In genomic region chr2:9473985-9474360, GRCh38 we compare ENCODE assay signal across 8 cellular contexts. TPM values are rescaled to one million over a fixed set of nuclear protein-coding genes. Genes with fewer than 3 reads are reported as not detected.
DNase-seq lines count a peak whose midpoint lies in the region; ATAC-seq, FAIRE-seq and TF ChIP-seq lines count a peak whose summit lies in the region.

No MANE protein-coding gene starts in this region.

- H3K27me3 ChIP-seq in K562 (ENCODE audit: control insufficient read depth in 2 of 2, insufficient read depth in 2 of 2, low read length in 2 of 2), result no peaks in the 10 kb centered on the region

- TF ChIP-seq CTCF in K562 (IDR thresholded peaks at IDR 0.05 in 2 of 3, conservative IDR thresholded peaks at IDR 0.05 in 1 of 3; ENCODE audit: insufficient read depth in 2 of 3, low read depth in 1 of 3, low read length in 3 of 3), result no peak

- no peak for TF ChIP-seq POLR2A in K562 (conservative IDR thresholded peaks at IDR 0.05)

- no peak overlapping the region for H3K27ac ChIP-seq in K562 (ENCODE audit: extremely low read depth, low read depth, low read length)

- no peak for FAIRE-seq in K562 (lab: Jason Lieb, UNC)

- intact Hi-C loops in K562 (cut with micrococcal nuclease), result no loop called here

- no peaks in the 10 kb centered on the region for H3K4me1 ChIP-seq in K562 (replicated peaks in 1 of 2; ENCODE audit: control insufficient read depth in 2 of 2, insufficient read depth in 2 of 2, low read length in 2 of 2)

- H3K4me3 ChIP-seq in GM08714 (ENCODE audit: low read length), result peak overlapping the region; percentile 83; the same call in 1 of the 2 replicates
- H3K4me3 ChIP-seq in K562, result no peak overlapping the region

- no peaks in the 10 kb centered on the region for H3K9me1 ChIP-seq in K562 (ENCODE audit: control insufficient read depth, insufficient read depth, low read length)

- peaks cover 38% of the 10 kb centered on the region for H3K36me3 ChIP-seq in K562 (ENCODE audit: control insufficient read depth, insufficient read depth, low read length)

- BruUV-seq in K562 (replicated peaks; lab: Mats Ljungman, UMichigan), result no TSS peak

- TF ChIP-seq EP300 in K562 (IDR thresholded peaks at IDR 0.05; ENCODE audit: low read length), result no peak

- H2AFZ ChIP-seq in K562 (ENCODE audit: low read depth, low read length), result no peak overlapping the region

- peak; percentile 20 for ATAC-seq in HG02840 (IDR thresholded peaks at IDR 0.05; ENCODE audit: low FRiP score, unreplicated experiment)
- ATAC-seq in K562, result no peak

- no peak overlapping the region for H3K4me2 ChIP-seq in K562 (ENCODE audit: insufficient read depth, low read length)

- in situ Hi-C loops in K562 (cut with MboI), result no loop called here

- DNase-seq in T-helper 22 cell (ENCODE audit: low read depth) (peak; percentile 52), K562 (ENCODE audit: extremely low read depth in 1 of 4, low spot score in 3 of 4) (no peak), islet precursor cell (peak; percentile 67), GM19240 (ENCODE audit: insufficient read length, low spot score) (no peak), iPS-NIHi11 (ENCODE audit: low spot score) (no peak)
- DNase-seq in stimulated activated CD4-positive, alpha-beta T cell treated with anti-CD3 and anti-CD28 coated beads, Interleukin-1b, Interleukin-23, amount 100 ng/mL, for 1 hour (ENCODE audit: low read depth in 2 of 2), result peak; percentile 31 to 35

- no peaks in the 10 kb centered on the region for H4K20me1 ChIP-seq in K562 (replicated peaks; ENCODE audit: control insufficient read depth, insufficient read depth, low read length)

- no peak overlapping the region for H3K9ac ChIP-seq in K562 (ENCODE audit: insufficient read depth in 1 of 2, low read depth in 2 of 2, low read length in 2 of 2)

- CTCF ChIA-PET in K562 (lab: Yijun Ruan, JAX; ENCODE audit: low intra/inter-chr PET ratio), result no interaction called here

- 97% methylated on average over 24 of the region's 39 CpGs for WGBS in K562 (ENCODE audit: insufficient coverage, low coverage, missing lambda C conversion rate)

- TF ChIP-seq RAD21 in K562 (CRISPR knock-in tag; conservative IDR thresholded peaks at IDR 0.05 in 1 of 2, IDR thresholded peaks at IDR 0.05 in 1 of 2), result no peak

- POLR2A ChIA-PET in K562 (lab: Yijun Ruan, JAX), result interaction anchor here (0.9 kb wide), 1 partner anchor 31 kb away, joined by 3 read pairs; no protein-coding TSS in a partner anchor

- H3K79me2 ChIP-seq in K562 (ENCODE audit: control insufficient read depth, insufficient read depth, low read length), result no peaks in the 10 kb centered on the region

- no peaks in the 10 kb centered on the region; the same call in 1 of the 2 replicates for H3K9me3 ChIP-seq in K562 (replicated peaks; ENCODE audit: control insufficient read depth, insufficient read depth, low read depth, low read length)

TF ChIP-seq in K562, 482 proteins besides CTCF, POLR2A, EP300 and RAD21 (continues in another document):
- TF ChIP-seq U2AF1 (optimal IDR thresholded peaks at IDR 0.05; ENCODE audit: low read depth, low read length) (peak; percentile 37), EZH2 (IDR thresholded peaks at IDR 0.05; ENCODE audit: borderline replicate concordance, low read depth, low read length) (no peak), ATF6 (CRISPR knock-in tag; IDR thresholded peaks at IDR 0.05) (no peak), ZNF212 (CRISPR knock-in tag; IDR thresholded peaks at IDR 0.05) (no peak), SMAD2 (IDR thresholded peaks at IDR 0.05; ENCODE audit: low read depth, low read length) (no peak), KDM1A (IDR thresholded peaks at IDR 0.05) (no peak), SMARCE1 (IDR thresholded peaks at IDR 0.05) (no peak), ZNF121 (CRISPR knock-in tag; conservative IDR thresholded peaks at IDR 0.05) (no peak), HDAC6 (IDR thresholded peaks at IDR 0.05; ENCODE audit: low read depth, low read length) (no peak)

RNA-seq across cellular contexts. Expression of gene IAH1, which starts 0.4 kb away (rescaled TPM):
- 0.39 TPM in 1 of 2 replicates, not detected in the other for total RNA-seq in K562 (2011; cell fraction: chromatin; rRNA removed; ENCODE audit: low replicate concordance)
- total RNA-seq in K562 (2011; cell fraction: nucleolus; rRNA removed), result not detected in 2 replicates
- not detected in 2 replicates for total RNA-seq in K562 (2011; cell fraction: nucleoplasm; rRNA removed)
- total RNA-seq in K562 (2014; rRNA removed) (0.50 TPM in 1 of 2 replicates, not detected in the other), K562 (2014; rRNA removed; fragmentation: Illumina TruSeq; extraction: Trizol) (0.15 TPM in 1 of 2 replicates, not detected in the other), K562 (2015; rRNA removed; fragmentation: Illumina TruSeq; extraction: Trizol) (not detected in 2 replicates), K562 (2021) (0.13 and 0.22 TPM in 2 replicates)
- polyA plus RNA-seq in K562 (2011; rRNA removed) (not detected in 2 replicates), K562 (2014; fragmentation: Illumina TruSeq; extraction: Trizol) (not detected in 2 replicates), K562 (2014; fragmentation: Nextera tagmentation; extraction: Ambion mirVana) (10 to 100 TPM; 13.0 to 19.3 TPM), K562 (2014; rRNA removed) (0.04 TPM in 2 replicates)
- not detected in 2 replicates for polyA plus RNA-seq in K562 (2011; cell fraction: cytosol; rRNA removed)
- polyA plus RNA-seq in K562 (2011; cell fraction: nucleus; rRNA removed), result not detected in 2 replicates
- 0.40 and 0.66 TPM in 2 replicates for polyA plus RNA-seq in K562 (2012)
- not detected in 2 replicates for polyA minus RNA-seq in K562 (2011; rRNA and poly(A)+ RNA removed)
- not detected in 2 replicates for polyA minus RNA-seq in K562 (2011; cell fraction: cytosol; rRNA and poly(A)+ RNA removed)
- polyA minus RNA-seq in K562 (2011; cell fraction: nucleus; rRNA and poly(A)+ RNA removed), result 0.13 and 0.67 TPM in 2 replicates

RNA-seq across cellular contexts. Expression of gene CPSF3, which starts 50.5 kb away (rescaled TPM):
- total RNA-seq in K562 (2011; cell fraction: chromatin; rRNA removed; ENCODE audit: low replicate concordance), result 41.0 and 77.7 TPM in 2 replicates
- 20.5 and 21.1 TPM in 2 replicates for total RNA-seq in K562 (2011; cell fraction: nucleolus; rRNA removed)
- total RNA-seq in K562 (2011; cell fraction: nucleoplasm; rRNA removed), result 28.6 and 37.0 TPM in 2 replicates
- total RNA-seq in K562 (2014; rRNA removed) (59.8 and 79.0 TPM in 2 replicates), K562 (2014; rRNA removed; fragmentation: Illumina TruSeq; extraction: Trizol) (117 and 123 TPM in 2 replicates), K562 (2015; rRNA removed; fragmentation: Illumina TruSeq; extraction: Trizol) (115 and 121 TPM in 2 replicates), K562 (2021) (77.2 and 80.7 TPM in 2 replicates)
- polyA plus RNA-seq in K562 (2011; rRNA removed) (44.1 and 59.3 TPM in 2 replicates), K562 (2014; fragmentation: Illumina TruSeq; extraction: Trizol) (94.5 and 105 TPM in 2 replicates), K562 (2014; fragmentation: Nextera tagmentation; extraction: Ambion mirVana) (100 to 1,000 TPM in 1 of 2 experiments, 10 to 100 TPM in 1; 98.4 to 151 TPM), K562 (2014; rRNA removed) (54.2 and 55.0 TPM in 2 replicates)
- 14.8 and 36.5 TPM in 2 replicates for polyA plus RNA-seq in K562 (2011; cell fraction: cytosol; rRNA removed)
- 41.1 and 55.6 TPM in 2 replicates for polyA plus RNA-seq in K562 (2011; cell fraction: nucleus; rRNA removed)
- polyA plus RNA-seq in K562 (2012), result 81.0 and 95.1 TPM in 2 replicates
- 93.3 and 95.1 TPM in 2 replicates for polyA minus RNA-seq in K562 (2011; rRNA and poly(A)+ RNA removed)
- polyA minus RNA-seq in K562 (2011; cell fraction: cytosol; rRNA and poly(A)+ RNA removed), result 47.0 and 49.4 TPM in 2 replicates
- 28.9 and 47.3 TPM in 2 replicates for polyA minus RNA-seq in K562 (2011; cell fraction: nucleus; rRNA and poly(A)+ RNA removed)

RNA-seq across cellular contexts. Expression of gene ITGB1BP1, which starts 50.6 kb away (rescaled TPM):
- total RNA-seq in K562 (2011; cell fraction: chromatin; rRNA removed; ENCODE audit: low replicate concordance), result 25.1 and 41.2 TPM in 2 replicates
- 12.7 and 15.7 TPM in 2 replicates for total RNA-seq in K562 (2011; cell fraction: nucleolus; rRNA removed)
- total RNA-seq in K562 (2011; cell fraction: nucleoplasm; rRNA removed), result 28.8 TPM in 2 replicates
- 45.6 and 49.9 TPM in 2 replicates for total RNA-seq in K562 (2014; rRNA removed)
- total RNA-seq in K562 (2014; rRNA removed; fragmentation: Illumina TruSeq; extraction: Trizol), result 45.7 and 56.2 TPM in 2 replicates
- total RNA-seq in K562 (2015; rRNA removed; fragmentation: Illumina TruSeq; extraction: Trizol), result 39.2 and 44.1 TPM in 2 replicates
- 94.3 and 99.4 TPM in 2 replicates for total RNA-seq in K562 (2021)
- 64.0 and 95.3 TPM in 2 replicates for polyA plus RNA-seq in K562 (2011; rRNA removed)
- 35.4 and 40.8 TPM in 2 replicates for polyA plus RNA-seq in K562 (2011; cell fraction: cytosol; rRNA removed)
- 28.1 and 35.0 TPM in 2 replicates for polyA plus RNA-seq in K562 (2011; cell fraction: nucleus; rRNA removed)
- 51.3 and 95.2 TPM in 2 replicates for polyA plus RNA-seq in K562 (2012)
- polyA plus RNA-seq in K562 (2014; fragmentation: Illumina TruSeq; extraction: Trizol), result 55.2 and 59.8 TPM in 2 replicates
- 10 to 100 TPM; 37.8 to 50.4 TPM for polyA plus RNA-seq in K562 (2014; fragmentation: Nextera tagmentation; extraction: Ambion mirVana)
- 66.3 and 72.1 TPM in 2 replicates for polyA plus RNA-seq in K562 (2014; rRNA removed)
- 27.7 and 38.9 TPM in 2 replicates for polyA minus RNA-seq in K562 (2011; rRNA and poly(A)+ RNA removed)
- 12.0 and 16.9 TPM in 2 replicates for polyA minus RNA-seq in K562 (2011; cell fraction: cytosol; rRNA and poly(A)+ RNA removed)
- 7.1 and 12.2 TPM in 2 replicates for polyA minus RNA-seq in K562 (2011; cell fraction: nucleus; rRNA and poly(A)+ RNA removed)

Comparison
In these comparisons a context has a peak if more than half of its experiments do, and no peak if none do; other contexts are left out.
1. DNase-seq: peak in T-helper 22 cell (single experiment), islet precursor cell (single experiment) and stimulated activated CD4-positive, alpha-beta T cell treated with anti-CD3 and anti-CD28 coated beads, Interleukin-1b, Interleukin-23, amount 100 ng/mL, for 1 hour (2 of 2); none in K562 (0 of 4), GM19240 (single experiment) and iPS-NIHi11 (single experiment).